ENCODE assay signal across 15 cellular contexts in the genomic region with DNA sequence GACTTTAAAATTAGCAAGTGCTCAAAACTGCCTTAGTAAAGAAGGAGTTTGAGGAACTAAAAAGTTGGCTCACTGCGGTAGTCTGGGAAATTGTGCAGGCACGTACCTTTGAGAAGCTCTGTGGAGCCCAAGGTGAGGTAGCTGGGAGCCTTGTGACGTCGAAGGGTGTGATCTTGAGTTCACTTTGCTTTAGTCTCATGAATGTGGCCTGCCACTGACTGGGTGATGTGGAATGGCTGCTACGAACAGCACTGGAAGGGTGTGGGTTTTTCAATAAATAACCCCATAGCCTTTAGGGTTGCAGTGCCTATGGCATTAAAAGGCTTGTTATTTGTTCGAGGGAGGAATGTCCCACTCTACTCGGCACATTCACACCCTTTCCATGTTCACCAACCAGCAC.
DNase-seq lines count a peak whose midpoint lies in the region; ATAC-seq and TF ChIP-seq lines count a peak whose summit lies in the region.
"Had no signal": no experiment of that assay in that cellular context is flagged by ENCODE, and none has a peak within 500 bp of the region (broad histone marks: within the 10 kb centered on the region; RNA-seq: fewer than 3 reads in every experiment).

No MANE protein-coding gene starts in this region.

- H2AFZ ChIP-seq in DND-41 (ENCODE audit: low read depth, low read length): no peak overlapping the region
- H2AFZ ChIP-seq in SK-N-SH (ENCODE audit: low read depth): no peak overlapping the region
- H2AFZ ChIP-seq in fibroblast of lung (ENCODE audit: low read length): no peak overlapping the region

- H3K27ac ChIP-seq in DND-41 (ENCODE audit: low read length): 0 out of 2 replicates have a peak overlapping the region, but pooled peaks have one; percentile 23
- H3K27ac ChIP-seq in SK-N-SH (ENCODE audit: low read depth in 2 of 2, low read length in 1 of 2): peak overlapping the region; percentile 72
- peak overlapping the region; percentile 15 for H3K27ac ChIP-seq in fibroblast of lung (ENCODE audit: insufficient read depth, low read length)
- H3K27ac ChIP-seq: ovary, spleen had no signal

- H3K9me3 ChIP-seq in DND-41 (ENCODE audit: insufficient read depth, low read length, severe bottlenecking) (no peaks in the 10 kb centered on the region), SK-N-SH (no peaks in the 10 kb centered on the region), fibroblast of lung (ENCODE audit: control insufficient read depth, insufficient read depth, low read depth, low read length) (no peaks in the 10 kb centered on the region), skeletal muscle satellite cell (replicated peaks; ENCODE audit: low read length) (no peaks in the 10 kb centered on the region)
- H3K9me3 ChIP-seq: heart right ventricle, ovary, spleen had no signal

- TF ChIP-seq CTCF in DND-41 (IDR thresholded peaks at IDR 0.05; ENCODE audit: borderline replicate concordance, extremely low read depth, low read length, poor library complexity, severe bottlenecking) (no peak), SK-N-SH (IDR thresholded peaks at IDR 0.05) (no peak), fibroblast of lung (conservative IDR thresholded peaks at IDR 0.05 in 1 of 2, IDR thresholded peaks at IDR 0.05 in 1 of 2; ENCODE audit: low read depth in 1 of 2, low read length in 2 of 2) (no peak)

- no peaks in the 10 kb centered on the region for H3K9me2 ChIP-seq in SK-N-SH

- no peak for DNase-seq in DND-41
- DNase-seq in SK-N-SH: no peak
- no peak for DNase-seq in fibroblast of lung (ENCODE audit: low read depth in 2 of 2)
- no peak for DNase-seq in KG1 (lab: John Stamatoyannopoulos, UW)
- no peak for DNase-seq in NCI-H2171 treated with DMSO at 0.1 percent for 48 hours (lab: John Stamatoyannopoulos, UW)
- DNase-seq in NOMO-1 treated with DMSO at 0.1 percent for 48 hours (lab: John Stamatoyannopoulos, UW; ENCODE audit: unreplicated experiment): no peak
- DNase-seq: activated CD4-positive, alpha-beta memory T cell treated with anti-CD3 and anti-CD28 coated beads, Interleukin-2, amount 10 ng/mL, durations not matched to agents 7 days and 5 days; GF-D8; NCI-H1048 had no signal

- H3K36me3 ChIP-seq in DND-41 (ENCODE audit: insufficient read depth, low read length) (no peaks in the 10 kb centered on the region), SK-N-SH (replicated peaks in 1 of 2; ENCODE audit: control insufficient read depth in 1 of 2, insufficient read depth in 2 of 2, low read length in 1 of 2) (no peaks in the 10 kb centered on the region), fibroblast of lung (ENCODE audit: control insufficient read depth, insufficient read depth, low read length) (no peaks in the 10 kb centered on the region), skeletal muscle satellite cell (ENCODE audit: insufficient read depth, low read length) (no peaks in the 10 kb centered on the region)
- H3K36me3 ChIP-seq: heart right ventricle, ovary, spleen had no signal

- WGBS in SK-N-SH (ENCODE audit: low lambda C conversion rate): 61% methylated on average over 7 of the region's 7 CpGs

- peaks cover 26% of the 10 kb centered on the region for H3F3A ChIP-seq in SK-N-SH (replicated peaks; ENCODE audit: insufficient read depth)

- H3K27me3 ChIP-seq in DND-41 (ENCODE audit: insufficient read depth, low read length, poor library complexity) (no peaks in the 10 kb centered on the region), SK-N-SH (ENCODE audit: insufficient read depth) (no peaks in the 10 kb centered on the region), fibroblast of lung (ENCODE audit: control insufficient read depth, insufficient read depth, low read length) (no peaks in the 10 kb centered on the region), skeletal muscle satellite cell (ENCODE audit: control insufficient read depth, insufficient read depth, low read length) (no peaks in the 10 kb centered on the region)
- H3K27me3 ChIP-seq: heart right ventricle, ovary, spleen had no signal

- CTCF ChIA-PET in SK-N-SH (lab: Yijun Ruan, JAX): interaction anchor here (2.0 kb wide), 1 partner anchor 29 kb away, joined by 9 read pairs; no protein-coding TSS in a partner anchor

- TF ChIP-seq EP300 in SK-N-SH (IDR thresholded peaks at IDR 0.05; ENCODE audit: borderline replicate concordance in 1 of 2, low read depth in 1 of 2, low read length in 1 of 2): no peak

- H3K9ac ChIP-seq in DND-41 (ENCODE audit: low read depth, low read length): no peak overlapping the region
- no peak overlapping the region for H3K9ac ChIP-seq in SK-N-SH
- no peak overlapping the region for H3K9ac ChIP-seq in fibroblast of lung (ENCODE audit: insufficient read depth, low read length)
- H3K9ac ChIP-seq in skeletal muscle satellite cell (ENCODE audit: low read depth, low read length): no peak overlapping the region

- no peak overlapping the region for H3K4me2 ChIP-seq in DND-41 (ENCODE audit: insufficient read depth, low read length)
- peak overlapping the region; percentile 62 for H3K4me2 ChIP-seq in SK-N-SH
- no peak overlapping the region for H3K4me2 ChIP-seq in fibroblast of lung (ENCODE audit: extremely low read depth, insufficient read depth, low read length)
- H3K4me2 ChIP-seq in skeletal muscle satellite cell (ENCODE audit: low read length): peak overlapping the region; percentile 24

- peaks cover 23% of the 10 kb centered on the region for H3K4me1 ChIP-seq in DND-41 (ENCODE audit: insufficient read depth, low read length)
- peaks cover 31 to 41% of the 10 kb centered on the region in 2 experiments for H3K4me1 ChIP-seq in SK-N-SH (ENCODE audit: control insufficient read depth in 1 of 2, insufficient read depth in 2 of 2, low read depth in 1 of 2, low read length in 1 of 2)
- H3K4me1 ChIP-seq in fibroblast of lung (ENCODE audit: control insufficient read depth, extremely low read depth, insufficient read depth, low read length): peaks cover 25% of the 10 kb centered on the region
- H3K4me1 ChIP-seq in skeletal muscle satellite cell (ENCODE audit: control insufficient read depth, insufficient read depth, low read length): peaks cover 42% of the 10 kb centered on the region

- TF ChIP-seq RAD21 in SK-N-SH (IDR thresholded peaks at IDR 0.05; ENCODE audit: low read length): no peak

- H3K79me2 ChIP-seq in DND-41 (ENCODE audit: insufficient read depth, low read length) (no peaks in the 10 kb centered on the region), SK-N-SH (ENCODE audit: insufficient read depth) (no peaks in the 10 kb centered on the region), fibroblast of lung (ENCODE audit: control insufficient read depth, insufficient read depth, low read length) (no peaks in the 10 kb centered on the region)

- ATAC-seq in DND-41 (ENCODE audit: insufficient read depth, low read depth): no peak
- ATAC-seq in HG02852 (IDR thresholded peaks at IDR 0.05; ENCODE audit: unreplicated experiment): no peak
- ATAC-seq: stimulated activated memory B cell treated with anti-CD40 and anti-IgM and Interleukin-4, amounts not matched to agents 10 μg/mL and 1 μg/mL and 100 μg/mL, for 72 hours had no signal

- POLR2A ChIA-PET in SK-N-SH (lab: Yijun Ruan, JAX): interaction anchor here (1.4 kb wide), 1 partner anchor 353 kb away, joined by 3 read pairs; the partner anchor contains the start of gene SRBD1

- H4K20me1 ChIP-seq in DND-41 (ENCODE audit: insufficient read depth, low read length) (no peaks in the 10 kb centered on the region), SK-N-SH (ENCODE audit: insufficient read depth) (no peaks in the 10 kb centered on the region), fibroblast of lung (ENCODE audit: control insufficient read depth, extremely low read depth, insufficient read depth, low read length) (no peaks in the 10 kb centered on the region)

- H3K4me3 ChIP-seq in DND-41 (ENCODE audit: low read depth in 1 of 2, low read length in 2 of 2) (no peak overlapping the region), SK-N-SH (ENCODE audit: low read depth in 2 of 2, low read length in 1 of 2) (no peak overlapping the region; a peak in 1 of 4 replicates), fibroblast of lung (replicated peaks in 1 of 4; ENCODE audit: control extremely low read depth in 1 of 4, insufficient read depth in 1 of 4, low read depth in 3 of 4, low read length in 4 of 4) (no peak overlapping the region), skeletal muscle satellite cell (ENCODE audit: low read length) (no peak overlapping the region)
- H3K4me3 ChIP-seq: heart right ventricle, ovary, spleen had no signal

TF ChIP-seq in SK-N-SH, 30 proteins besides CTCF, POLR2A, EP300 and RAD21:
- no peak for TF ChIP-seq FOXJ3 (CRISPR knock-in tag; IDR thresholded peaks at IDR 0.05)
- TF ChIP-seq TEAD4 (IDR thresholded peaks at IDR 0.05; ENCODE audit: borderline replicate concordance, insufficient read depth): no peak
- no peak for TF ChIP-seq FOXM1 (IDR thresholded peaks at IDR 0.05; ENCODE audit: low read depth)
- TF ChIP-seq GABPA (IDR thresholded peaks at IDR 0.05; ENCODE audit: low read depth): no peak
- no peak for TF ChIP-seq RCOR1 (IDR thresholded peaks at IDR 0.05; ENCODE audit: low read length)
- TF ChIP-seq, protein P1, sequence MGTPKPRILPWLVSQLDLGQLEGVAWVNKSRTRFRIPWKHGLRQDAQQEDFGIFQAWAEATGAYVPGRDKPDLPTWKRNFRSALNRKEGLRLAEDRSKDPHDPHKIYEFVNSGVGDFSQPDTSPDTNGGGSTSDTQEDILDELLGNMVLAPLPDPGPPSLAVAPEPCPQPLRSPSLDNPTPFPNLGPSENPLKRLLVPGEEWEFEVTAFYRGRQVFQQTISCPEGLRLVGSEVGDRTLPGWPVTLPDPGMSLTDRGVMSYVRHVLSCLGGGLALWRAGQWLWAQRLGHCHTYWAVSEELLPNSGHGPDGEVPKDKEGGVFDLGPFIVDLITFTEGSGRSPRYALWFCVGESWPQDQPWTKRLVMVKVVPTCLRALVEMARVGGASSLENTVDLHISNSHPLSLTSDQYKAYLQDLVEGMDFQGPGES (IDR thresholded peaks at IDR 0.05; ENCODE audit: low read depth, low read length): no peak
- no peak for TF ChIP-seq SMC3 (IDR thresholded peaks at IDR 0.05; ENCODE audit: low read depth, low read length)
- TF ChIP-seq GATA2 (CRISPR knock-in tag; IDR thresholded peaks at IDR 0.05): no peak
- no peak for TF ChIP-seq RFX5 (IDR thresholded peaks at IDR 0.05; ENCODE audit: low read length)
- TF ChIP-seq USF1 (IDR thresholded peaks at IDR 0.05; ENCODE audit: borderline replicate concordance, low read depth): no peak
- TF ChIP-seq TCF12 (IDR thresholded peaks at IDR 0.05): no peak
- TF ChIP-seq SIN3A (IDR thresholded peaks at IDR 0.05; ENCODE audit: borderline replicate concordance, low read depth, low read length): no peak

Comparison
In these comparisons a context has a peak if more than half of its experiments do, and no peak if none do; other contexts are left out.
1. H3K27ac ChIP-seq: peak in every context shown above with its lines; median percentile 72 in SK-N-SH; 23 in DND-41; 15 in fibroblast of lung.
2. H3K4me2 ChIP-seq: peak in SK-N-SH (single experiment) and skeletal muscle satellite cell (single experiment); none in DND-41 (single experiment) and fibroblast of lung (single experiment).